ENCODE assay signal across 9 cellular contexts in genomic region chr1:91684599-91685196, GRCh38.
DNase-seq lines count a peak whose midpoint lies in the region; ATAC-seq and TF ChIP-seq lines count a peak whose summit lies in the region.
"Had no signal": no experiment of that assay in that cellular context is flagged by ENCODE, and none has a peak within 500 bp of the region (broad histone marks: within the 10 kb centered on the region; RNA-seq: fewer than 3 reads in every experiment).

No MANE protein-coding gene starts in this region.

- 27% methylated on average over 6 of the region's 6 CpGs for WGBS in smooth muscle cell (ENCODE audit: low lambda C conversion rate)

- H3K4me2 ChIP-seq in smooth muscle cell, result peak overlapping the region; percentile 64

- ATAC-seq in GM19324 (IDR thresholded peaks at IDR 0.05; ENCODE audit: low FRiP score, unreplicated experiment) (no peak), GM18517 (IDR thresholded peaks at IDR 0.05; ENCODE audit: unreplicated experiment) (no peak)

- H3K9me3 ChIP-seq in SK-N-MC (ENCODE audit: low read depth, low read length) (no peaks in the 10 kb centered on the region), smooth muscle cell (replicated peaks; ENCODE audit: low read depth) (no peaks in the 10 kb centered on the region)
- H3K9me3 ChIP-seq: thoracic aorta had no signal

- DNase-seq in GM20000 (ENCODE audit: low spot score) (peak; percentile 36), SK-N-MC (ENCODE audit: low read depth, low spot score) (peak; percentile 73), fibroblast of mammary gland (ENCODE audit: low read depth) (peak; percentile 62), smooth muscle cell (lab: John Stamatoyannopoulos, UW; ENCODE audit: unreplicated experiment) (no peak), epidermal melanocyte (ENCODE audit: insufficient read length, low spot score) (no peak)
- DNase-seq: posterior cingulate gyrus had no signal

- H3K9ac ChIP-seq in SK-N-MC (ENCODE audit: insufficient read length) (no peak overlapping the region), smooth muscle cell (ENCODE audit: low read depth) (no peak overlapping the region)

- no peak overlapping the region for H2AFZ ChIP-seq in smooth muscle cell (ENCODE audit: low read depth)

- H3K36me3 ChIP-seq in SK-N-MC (ENCODE audit: insufficient read depth, low read length) (no peaks in the 10 kb centered on the region), smooth muscle cell (ENCODE audit: low read depth) (no peaks in the 10 kb centered on the region)
- H3K36me3 ChIP-seq: thoracic aorta had no signal

- H3F3A ChIP-seq in smooth muscle cell (ENCODE audit: low read depth), result peaks cover 16% of the 10 kb centered on the region

- H3K27ac ChIP-seq in SK-N-MC, result peak overlapping the region; percentile 80
- peak overlapping the region; percentile 30 for H3K27ac ChIP-seq in smooth muscle cell (ENCODE audit: low read depth)
- H3K27ac ChIP-seq: thoracic aorta had no signal

- H3K4me3 ChIP-seq in SK-N-MC (peak overlapping the region; percentile 52), fibroblast of mammary gland (ENCODE audit: control insufficient read depth, low read depth, low read length) (no peak overlapping the region), smooth muscle cell (no peak overlapping the region)
- H3K4me3 ChIP-seq: thoracic aorta had no signal

- no peak for TF ChIP-seq CTCF in GM20000 (IDR thresholded peaks at IDR 0.05; ENCODE audit: extremely low read depth, missing control alignments)
- TF ChIP-seq CTCF in fibroblast of mammary gland (conservative IDR thresholded peaks at IDR 0.05; ENCODE audit: control insufficient read depth, insufficient read depth, low read depth, low read length), result no peak
- no peak for TF ChIP-seq CTCF in smooth muscle cell (IDR thresholded peaks at IDR 0.05; ENCODE audit: borderline replicate concordance, insufficient read depth, poor library complexity, severe bottlenecking)

- H3K79me2 ChIP-seq in smooth muscle cell (ENCODE audit: low read depth), result no peaks in the 10 kb centered on the region

- H3K27me3 ChIP-seq in smooth muscle cell (ENCODE audit: low read depth), result no peaks in the 10 kb centered on the region

- peaks cover 54% of the 10 kb centered on the region for H3K4me1 ChIP-seq in smooth muscle cell (ENCODE audit: low read depth)

- no peaks in the 10 kb centered on the region for H4K20me1 ChIP-seq in smooth muscle cell (ENCODE audit: low read depth)

Comparison
In these comparisons a context has a peak if more than half of its experiments do, and no peak if none do; other contexts are left out.
1. DNase-seq: peak in GM20000 (single experiment), SK-N-MC (single experiment) and fibroblast of mammary gland (single experiment); none in smooth muscle cell (single experiment) and epidermal melanocyte (single experiment).